1 cellular context compared by ENCODE assay signal in the genomic region with DNA sequence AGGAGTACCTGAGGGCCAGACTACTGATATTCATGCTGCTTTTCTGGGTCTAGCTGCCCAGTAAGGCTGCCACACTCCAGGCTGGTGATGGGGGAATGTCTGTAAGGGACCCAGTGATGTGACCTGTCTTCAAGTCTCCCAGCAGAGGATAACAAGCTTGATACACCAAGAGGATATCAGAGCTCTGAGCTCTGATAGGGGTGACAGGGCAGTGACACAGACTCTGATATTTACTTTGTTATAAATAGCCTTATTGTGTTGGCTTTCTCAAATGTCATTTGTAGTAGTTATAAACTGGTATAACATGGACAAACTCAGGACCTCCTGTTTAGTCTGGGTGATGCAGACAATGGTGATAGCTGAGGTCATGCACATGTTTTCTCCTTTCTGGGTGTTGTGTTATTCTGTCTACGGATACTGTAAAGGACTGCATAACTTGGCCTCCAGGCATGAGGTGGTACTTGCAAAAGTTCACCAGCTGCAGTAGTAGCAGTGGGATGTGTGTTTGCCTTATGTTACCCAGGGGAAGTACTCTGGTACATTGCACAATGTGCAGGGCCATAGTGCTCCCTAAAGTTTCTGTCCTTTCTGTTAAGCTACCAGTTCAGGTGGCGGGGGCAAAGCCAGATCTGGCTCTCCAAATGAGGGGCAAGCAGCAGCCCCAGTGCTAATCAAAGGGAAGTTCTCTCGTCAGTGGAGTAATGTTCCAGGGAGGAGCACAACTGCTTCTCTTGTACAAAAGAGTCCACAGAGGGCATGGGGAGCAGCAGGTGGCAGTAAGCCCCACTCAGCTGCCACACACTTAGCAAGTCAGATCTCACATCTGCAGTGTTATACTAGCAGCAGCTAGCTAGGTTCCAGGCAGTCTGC.
TF ChIP-seq lines count a peak whose summit lies in the region.

No MANE protein-coding gene starts in this region.

TF ChIP-seq in HepG2, 621 proteins besides CTCF, POLR2A, EP300 and RAD21 (continued from another document):
- TF ChIP-seq, protein P1, sequence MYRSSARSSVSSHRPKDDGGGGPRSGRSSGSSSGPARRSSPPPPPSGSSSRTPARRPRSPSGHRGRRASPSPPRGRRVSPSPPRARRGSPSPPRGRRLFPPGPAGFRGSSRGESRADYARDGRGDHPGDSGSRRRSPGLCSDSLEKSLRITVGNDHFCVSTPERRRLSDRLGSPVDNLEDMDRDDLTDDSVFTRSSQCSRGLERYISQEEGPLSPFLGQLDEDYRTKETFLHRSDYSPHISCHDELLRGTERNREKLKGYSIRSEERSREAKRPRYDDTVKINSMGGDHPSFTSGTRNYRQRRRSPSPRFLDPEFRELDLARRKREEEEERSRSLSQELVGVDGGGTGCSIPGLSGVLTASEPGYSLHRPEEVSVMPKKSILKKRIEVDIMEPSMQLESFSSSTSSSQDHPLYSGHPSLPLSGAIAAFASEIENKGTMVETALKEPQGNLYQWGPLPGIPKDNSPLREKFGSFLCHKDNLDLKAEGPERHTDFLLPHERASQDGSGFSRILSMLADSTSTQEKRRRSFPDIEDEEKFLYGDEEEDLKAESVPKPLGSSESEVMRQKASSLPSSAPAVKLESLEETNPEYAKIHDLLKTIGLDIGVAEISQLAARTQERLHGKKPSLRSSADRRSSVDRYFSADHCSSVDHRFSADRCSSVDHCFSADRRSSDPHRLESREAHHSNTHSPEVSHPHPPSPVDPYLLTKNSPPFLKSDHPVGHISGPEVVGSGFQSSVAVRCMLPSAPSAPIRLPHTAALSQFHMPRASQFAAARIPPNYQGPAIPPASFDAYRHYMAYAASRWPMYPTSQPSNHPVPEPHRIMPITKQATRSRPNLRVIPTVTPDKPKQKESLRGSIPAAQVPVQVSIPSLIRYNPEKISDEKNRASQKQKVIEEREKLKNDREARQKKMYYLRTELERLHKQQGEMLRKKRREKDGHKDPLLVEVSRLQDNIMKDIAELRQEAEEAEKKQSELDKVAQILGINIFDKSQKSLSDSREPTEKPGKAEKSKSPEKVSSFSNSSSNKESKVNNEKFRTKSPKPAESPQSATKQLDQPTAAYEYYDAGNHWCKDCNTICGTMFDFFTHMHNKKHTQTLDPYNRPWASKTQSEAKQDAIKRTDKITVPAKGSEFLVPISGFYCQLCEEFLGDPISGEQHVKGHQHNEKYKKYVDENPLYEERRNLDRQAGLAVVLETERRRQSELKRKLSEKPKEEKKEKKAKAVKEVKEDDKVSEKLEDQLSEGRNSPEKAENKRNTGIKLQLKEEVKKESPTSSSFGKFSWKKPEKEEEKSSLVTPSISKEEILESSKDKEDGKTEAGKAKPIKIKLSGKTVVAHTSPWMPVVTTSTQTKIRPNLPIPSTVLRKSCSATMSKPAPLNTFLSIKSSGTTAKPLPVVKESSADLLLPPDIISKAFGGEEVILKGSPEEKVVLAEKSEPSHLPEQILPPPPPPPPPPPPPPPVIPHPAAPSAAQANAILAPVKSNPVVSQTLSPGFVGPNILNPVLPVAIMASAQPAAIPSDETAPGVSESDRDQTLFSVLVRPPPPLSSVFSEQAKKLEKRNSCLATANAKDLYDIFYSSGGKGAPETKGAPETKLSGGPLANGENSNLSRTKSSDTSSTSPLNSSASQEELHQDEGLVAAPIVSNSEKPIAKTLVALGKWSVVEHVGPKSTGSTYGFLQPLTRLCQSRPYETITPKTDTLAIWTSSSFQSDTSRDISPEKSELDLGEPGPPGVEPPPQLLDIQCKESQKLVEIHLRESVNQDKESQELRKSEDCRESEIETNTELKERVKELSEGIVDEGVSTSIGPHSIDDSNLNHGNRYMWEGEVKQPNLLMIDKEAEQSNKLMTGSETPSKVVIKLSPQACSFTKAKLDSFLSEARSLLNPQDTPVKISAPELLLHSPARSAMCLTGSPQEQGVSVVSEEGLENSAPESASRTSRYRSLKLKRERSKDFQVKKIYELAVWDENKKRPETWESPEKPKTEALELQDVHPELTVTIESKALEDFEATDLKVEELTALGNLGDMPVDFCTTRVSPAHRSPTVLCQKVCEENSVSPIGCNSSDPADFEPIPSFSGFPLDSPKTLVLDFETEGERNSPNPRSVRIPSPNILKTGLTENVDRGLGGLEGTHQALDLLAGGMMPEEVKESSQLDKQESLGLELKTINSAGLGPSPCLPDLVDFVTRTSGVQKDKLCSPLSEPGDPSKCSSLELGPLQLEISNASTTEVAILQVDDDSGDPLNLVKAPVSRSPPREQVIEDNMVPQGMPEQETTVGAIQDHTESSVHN (CRISPR knock-in tag; IDR thresholded peaks at IDR 0.05), result no peak
- TF ChIP-seq HNRNPH1 (optimal IDR thresholded peaks at IDR 0.05; ENCODE audit: low read depth, low read length) (no peak), ZNF24 (IDR thresholded peaks at IDR 0.05) (no peak), ZNF564 (CRISPR knock-in tag; IDR thresholded peaks at IDR 0.05) (no peak), ERF (CRISPR knock-in tag; IDR thresholded peaks at IDR 0.05) (no peak), THYN1 (CRISPR knock-in tag; IDR thresholded peaks at IDR 0.05; ENCODE audit: borderline replicate concordance, low read depth) (no peak), BRD4 (CRISPR knock-in tag; IDR thresholded peaks at IDR 0.05) (no peak), SNAPC2 (CRISPR knock-in tag; IDR thresholded peaks at IDR 0.05) (no peak), BHLHE40 (IDR thresholded peaks at IDR 0.05; ENCODE audit: low read length) (no peak), ZNF264 (CRISPR knock-in tag; IDR thresholded peaks at IDR 0.05) (no peak), RBAK (CRISPR knock-in tag; IDR thresholded peaks at IDR 0.05) (no peak), POLR2AphosphoS2 (IDR thresholded peaks at IDR 0.05; ENCODE audit: low read depth, low read length) (no peak)
- TF ChIP-seq, protein P2, sequence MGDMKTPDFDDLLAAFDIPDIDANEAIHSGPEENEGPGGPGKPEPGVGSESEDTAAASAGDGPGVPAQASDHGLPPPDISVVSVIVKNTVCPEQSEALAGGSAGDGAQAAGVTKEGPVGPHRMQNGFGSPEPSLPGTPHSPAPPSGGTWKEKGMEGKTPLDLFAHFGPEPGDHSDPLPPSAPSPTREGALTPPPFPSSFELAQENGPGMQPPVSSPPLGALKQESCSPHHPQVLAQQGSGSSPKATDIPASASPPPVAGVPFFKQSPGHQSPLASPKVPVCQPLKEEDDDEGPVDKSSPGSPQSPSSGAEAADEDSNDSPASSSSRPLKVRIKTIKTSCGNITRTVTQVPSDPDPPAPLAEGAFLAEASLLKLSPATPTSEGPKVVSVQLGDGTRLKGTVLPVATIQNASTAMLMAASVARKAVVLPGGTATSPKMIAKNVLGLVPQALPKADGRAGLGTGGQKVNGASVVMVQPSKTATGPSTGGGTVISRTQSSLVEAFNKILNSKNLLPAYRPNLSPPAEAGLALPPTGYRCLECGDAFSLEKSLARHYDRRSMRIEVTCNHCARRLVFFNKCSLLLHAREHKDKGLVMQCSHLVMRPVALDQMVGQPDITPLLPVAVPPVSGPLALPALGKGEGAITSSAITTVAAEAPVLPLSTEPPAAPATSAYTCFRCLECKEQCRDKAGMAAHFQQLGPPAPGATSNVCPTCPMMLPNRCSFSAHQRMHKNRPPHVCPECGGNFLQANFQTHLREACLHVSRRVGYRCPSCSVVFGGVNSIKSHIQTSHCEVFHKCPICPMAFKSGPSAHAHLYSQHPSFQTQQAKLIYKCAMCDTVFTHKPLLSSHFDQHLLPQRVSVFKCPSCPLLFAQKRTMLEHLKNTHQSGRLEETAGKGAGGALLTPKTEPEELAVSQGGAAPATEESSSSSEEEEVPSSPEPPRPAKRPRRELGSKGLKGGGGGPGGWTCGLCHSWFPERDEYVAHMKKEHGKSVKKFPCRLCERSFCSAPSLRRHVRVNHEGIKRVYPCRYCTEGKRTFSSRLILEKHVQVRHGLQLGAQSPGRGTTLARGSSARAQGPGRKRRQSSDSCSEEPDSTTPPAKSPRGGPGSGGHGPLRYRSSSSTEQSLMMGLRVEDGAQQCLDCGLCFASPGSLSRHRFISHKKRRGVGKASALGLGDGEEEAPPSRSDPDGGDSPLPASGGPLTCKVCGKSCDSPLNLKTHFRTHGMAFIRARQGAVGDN (CRISPR knock-in tag; IDR thresholded peaks at IDR 0.05), result no peak
